Comparison of ENCODE assay signal across 23 cellular contexts in the genomic region with DNA sequence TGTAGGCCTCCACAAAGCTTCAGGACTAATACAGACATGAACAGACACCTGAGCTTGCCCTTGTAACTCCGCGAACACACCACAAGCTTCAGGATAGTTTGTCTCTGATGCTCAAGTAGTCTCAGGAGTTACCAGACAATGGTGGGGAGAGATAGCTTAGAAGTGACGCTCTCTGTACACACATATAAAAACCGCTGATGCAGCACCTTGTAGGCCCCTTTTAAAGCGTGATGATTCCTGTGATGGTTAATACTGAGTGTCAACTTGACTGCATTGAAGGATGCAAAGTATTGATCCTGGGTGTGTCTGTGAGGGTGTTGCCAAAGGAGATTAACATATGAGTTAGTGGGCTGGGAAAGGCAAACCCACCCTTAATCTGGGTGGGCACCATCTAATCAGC.
"Had no signal": no experiment of that assay in that cellular context is flagged by ENCODE, and none has a peak within 500 bp of the region (broad histone marks: within the 10 kb centered on the region; RNA-seq: fewer than 3 reads in every experiment).

No MANE protein-coding gene starts in this region.

- H3K36me3 Mint-ChIP-seq: immature natural killer cell, neural progenitor cell, type B pancreatic cell had no signal

- H3K4me1 ChIP-seq: foreskin keratinocyte, left ventricle myocardium inferior, lower lobe of right lung, neural progenitor cell, right atrium auricular region, suprapubic skin had no signal

- H2AFZ ChIP-seq: neural progenitor cell had no signal

- H3K9me3 ChIP-seq: left ventricle myocardium inferior, lower lobe of right lung, ovary, right atrium auricular region, suprapubic skin, thyroid gland had no signal

- H3K4me3 ChIP-seq: coronary artery, left ventricle myocardium inferior, lower lobe of right lung, neural progenitor cell, ovary, right atrium auricular region, suprapubic skin, thyroid gland had no signal

- H3K36me3 ChIP-seq: left ventricle myocardium inferior, lower lobe of right lung, neural progenitor cell, ovary, right atrium auricular region, suprapubic skin, thyroid gland had no signal

- ATAC-seq: foreskin keratinocyte, lower lobe of right lung had no signal

- DNase-seq: effector CD4-positive, alpha-beta T cell; endodermal cell; erythroblast; foreskin keratinocyte; immature natural killer cell; left ventricle myocardium inferior; lower lobe of right lung; mesenchymal stem cell; midbrain; nucleus accumbens; ovary; small intestine; stimulated activated CD4-positive, alpha-beta T cell treated with anti-CD3 and anti-CD28 coated beads, Interleukin-12 subunit alpha, Interleukin-12 subunit beta, amount 100 ng/mL, for 4 hours; stimulated activated naive CD4-positive, alpha-beta T cell treated with Interleukin-2 at 50 U/mL for 16 hours; thyroid gland had no signal

- H3K9ac ChIP-seq: neural progenitor cell had no signal

- H3K27me3 ChIP-seq: foreskin keratinocyte, neural progenitor cell, ovary, right atrium auricular region, suprapubic skin, thyroid gland had no signal

- H3K27ac Mint-ChIP-seq: endodermal cell, neural progenitor cell had no signal

- H3K4me3 Mint-ChIP-seq: endodermal cell had no signal

- H3K9me3 Mint-ChIP-seq: immature natural killer cell, neural progenitor cell, type B pancreatic cell had no signal

- H3K4me2 ChIP-seq: neural progenitor cell had no signal

- H3K27me3 Mint-ChIP-seq: type B pancreatic cell had no signal

- FAIRE-seq: endothelial cell of umbilical vein, keratinocyte, small intestine, urothelium cell line had no signal

- H3K27ac ChIP-seq: coronary artery, foreskin keratinocyte, left ventricle myocardium inferior, lower lobe of right lung, neural progenitor cell, ovary, right atrium auricular region, suprapubic skin, thyroid gland had no signal
